13 cellular contexts compared by ENCODE assay signal in genomic region chr17:50205111-50205821, GRCh38. TPM values are rescaled to one million over a fixed set of nuclear protein-coding genes. Genes with fewer than 3 reads are reported as not detected.
DNase-seq lines count a peak whose midpoint lies in the region; ATAC-seq and TF ChIP-seq lines count a peak whose summit lies in the region.
"Had no signal": no experiment of that assay in that cellular context is flagged by ENCODE, and none has a peak within 500 bp of the region (broad histone marks: within the 10 kb centered on the region; RNA-seq: fewer than 3 reads in every experiment).

No MANE protein-coding gene starts in this region.

- 55% methylated on average over 9 of the region's 9 CpGs for WGBS in hepatocyte (ENCODE audit: low lambda C conversion rate, missing lambda C conversion rate)

- DNase-seq in CD14-positive monocyte (ENCODE audit: low spot score), result peak; percentile 5
- DNase-seq in ascending aorta (ENCODE audit: low spot score in 2 of 2), result no peak
- DNase-seq in hepatocyte (ENCODE audit: low spot score), result no peak
- peak; percentile 67 for DNase-seq in sciatic nerve (ENCODE audit: low spot score)
- no peak for DNase-seq in ACHN
- DNase-seq in activated CD4-positive, alpha-beta T cell treated with anti-CD3 and anti-CD28 coated beads, Interleukin-2, amount 10 ng/mL, durations not matched to agents 7 days and 5 days, result no peak
- no peak for DNase-seq in SHP77 treated with DMSO at 0.1 percent for 48 hours (lab: John Stamatoyannopoulos, UW)
- DNase-seq in NCI-H2107 (lab: John Stamatoyannopoulos, UW), result no peak
- DNase-seq: activated B cell treated with CpG ODN at 0.5 μM for 24 hours, NCI-H526 had no signal

- no peak overlapping the region for H2AFZ ChIP-seq in hepatocyte

- H3K4me3 Mint-ChIP-seq in CD14-positive monocyte, result no peak overlapping the region
- no peak overlapping the region for H3K4me3 Mint-ChIP-seq in activated CD4-positive, alpha-beta T cell treated with anti-CD3 and anti-CD28 coated beads, Interleukin-2, amount 10 ng/mL, durations not matched to agents 7 days and 5 days
- H3K4me3 Mint-ChIP-seq: activated B cell treated with CpG ODN at 0.5 μM for 24 hours had no signal

- in situ Hi-C loops in ACHN (cut with HindIII; ENCODE audit: low pct_ligation_motif_present, low pct_unique_long_range_greater_than_20kb, low sequenced_read_pairs), result no loop called here

- H3K36me3 ChIP-seq in ascending aorta (no peaks in the 10 kb centered on the region), hepatocyte (replicated peaks; ENCODE audit: insufficient read depth, low read depth) (no peaks in the 10 kb centered on the region)
- H3K36me3 ChIP-seq: cardiac muscle cell had no signal

- peaks cover 15% of the 10 kb centered on the region for H3K4me1 Mint-ChIP-seq in CD14-positive monocyte
- H3K4me1 Mint-ChIP-seq in activated CD4-positive, alpha-beta T cell treated with anti-CD3 and anti-CD28 coated beads, Interleukin-2, amount 10 ng/mL, durations not matched to agents 7 days and 5 days, result peaks cover 14% of the 10 kb centered on the region

- CTCF ChIA-PET in activated CD4-positive, alpha-beta T cell treated with anti-CD3 and anti-CD28 coated beads, Interleukin-2, amount 10 ng/mL, durations not matched to agents 7 days and 5 days (lab: Charles Lee), result interaction anchor here (1.0 to 7.3 kb wide), 6 partner anchors 16 to 111 kb away, joined by 3 to 133 read pairs (median 4); no protein-coding TSS in a partner anchor

- POLR2A ChIA-PET in activated CD4-positive, alpha-beta T cell treated with anti-CD3 and anti-CD28 coated beads, Interleukin-2, amount 10 ng/mL, durations not matched to agents 7 days and 5 days (lab: Charles Lee), result no interaction called here

- no peak for TF ChIP-seq CTCF in CD14-positive monocyte (IDR thresholded peaks at IDR 0.05)
- TF ChIP-seq CTCF in ascending aorta (IDR thresholded peaks at IDR 0.05), result no peak
- TF ChIP-seq CTCF in hepatocyte (IDR thresholded peaks at IDR 0.05; ENCODE audit: poor library complexity), result no peak

- peaks cover 5 to 7% of the 10 kb centered on the region in 2 donors for H3K36me3 Mint-ChIP-seq in CD14-positive monocyte
- no peaks in the 10 kb centered on the region for H3K36me3 Mint-ChIP-seq in activated CD4-positive, alpha-beta T cell treated with anti-CD3 and anti-CD28 coated beads, Interleukin-2, amount 10 ng/mL, durations not matched to agents 7 days and 5 days (ENCODE audit: low read depth)

- peaks cover 6 to 27% of the 10 kb centered on the region in 2 donors for H3K4me1 ChIP-seq in ascending aorta
- H3K4me1 ChIP-seq in hepatocyte (ENCODE audit: insufficient read depth), result peaks cover 54% of the 10 kb centered on the region

- H3K27me3 Mint-ChIP-seq in CD14-positive monocyte (ENCODE audit: low read depth in 3 of 3), result peaks cover 54 to 77% (median 66%) of the 10 kb centered on the region in 3 donors
- peaks cover 55% of the 10 kb centered on the region for H3K27me3 Mint-ChIP-seq in activated CD4-positive, alpha-beta T cell treated with anti-CD3 and anti-CD28 coated beads, Interleukin-2, amount 10 ng/mL, durations not matched to agents 7 days and 5 days

- H3K9me3 ChIP-seq in ascending aorta (no peaks in the 10 kb centered on the region), hepatocyte (ENCODE audit: low read depth) (no peaks in the 10 kb centered on the region)

- peaks cover 5% of the 10 kb centered on the region for H3K79me2 ChIP-seq in hepatocyte

- no peaks in the 10 kb centered on the region for H3K27me3 ChIP-seq in ascending aorta
- H3K27me3 ChIP-seq in hepatocyte, result peaks cover 4% of the 10 kb centered on the region

- no peaks in the 10 kb centered on the region for H4K20me1 ChIP-seq in hepatocyte (ENCODE audit: insufficient read depth, poor library complexity, severe bottlenecking)

- no peaks in the 10 kb centered on the region for H3K9me2 ChIP-seq in hepatocyte (replicated peaks; ENCODE audit: insufficient read depth)

- H3K27ac ChIP-seq in ascending aorta (peak overlapping the region; percentile 54 to 69), hepatocyte (peak overlapping the region; percentile 88)
- H3K27ac ChIP-seq: cardiac muscle cell had no signal

- H3K27ac Mint-ChIP-seq in CD14-positive monocyte, result no peak overlapping the region
- H3K27ac Mint-ChIP-seq in activated CD4-positive, alpha-beta T cell treated with anti-CD3 and anti-CD28 coated beads, Interleukin-2, amount 10 ng/mL, durations not matched to agents 7 days and 5 days, result no peak overlapping the region
- H3K27ac Mint-ChIP-seq: activated B cell treated with CpG ODN at 0.5 μM for 24 hours had no signal

- intact Hi-C loops in CD14-positive monocyte (cut with micrococcal nuclease) (no loop called here), ascending aorta (cut with DNase I) (no loop called here), sciatic nerve (cut with DNase I) (no loop called here)

- peak overlapping the region; percentile 18 for H3K4me2 ChIP-seq in hepatocyte

- H3K9me3 Mint-ChIP-seq in CD14-positive monocyte, result peaks cover 0 to 9% (median 6%) of the 10 kb centered on the region in 7 donors
- no peaks in the 10 kb centered on the region for H3K9me3 Mint-ChIP-seq in activated CD4-positive, alpha-beta T cell treated with anti-CD3 and anti-CD28 coated beads, Interleukin-2, amount 10 ng/mL, durations not matched to agents 7 days and 5 days
- H3K9me3 Mint-ChIP-seq: activated B cell treated with CpG ODN at 0.5 μM for 24 hours had no signal

- no peak for ATAC-seq in sciatic nerve

- H3K4me3 ChIP-seq in ascending aorta (no peak overlapping the region), hepatocyte (no peak overlapping the region)
- H3K4me3 ChIP-seq: cardiac muscle cell had no signal

RNA-seq across cellular contexts. Expression of gene COL1A1, which starts 3.8 kb away (rescaled TPM):
- polyA plus RNA-seq in CD14-positive monocyte, result not detected
- total RNA-seq in ascending aorta, result 547 TPM
- total RNA-seq in hepatocyte, result 351 and 1,063 TPM in 2 replicates
- 5,822 and 6,071 TPM in 2 replicates for polyA plus RNA-seq in hepatocyte
- total RNA-seq in sciatic nerve, result 262 TPM
- total RNA-seq in activated CD4-positive, alpha-beta T cell treated with anti-CD3 and anti-CD28 coated beads, Interleukin-2, amount 10 ng/mL, durations not matched to agents 7 days and 5 days, result under 1 TPM; 0.31 to 0.55 TPM

RNA-seq across cellular contexts. Expression of gene SGCA, which starts 39.5 kb away (rescaled TPM):
- polyA plus RNA-seq in CD14-positive monocyte (under 1 TPM; 0.53 to 0.89 TPM), hepatocyte (0.83 and 2.2 TPM in 2 replicates)
- total RNA-seq in ascending aorta (78.5 TPM), hepatocyte (0.37 TPM in 1 of 2 replicates, not detected in the other), sciatic nerve (3.5 TPM)
- not detected for total RNA-seq in activated CD4-positive, alpha-beta T cell treated with anti-CD3 and anti-CD28 coated beads, Interleukin-2, amount 10 ng/mL, durations not matched to agents 7 days and 5 days
- total RNA-seq: renal cortical epithelial cell, SK-MEL-5 had no signal

RNA-seq across cellular contexts. Expression of gene PPP1R9B, which starts 54.8 kb away (rescaled TPM):
- 1 to 10 TPM in 1 of 2 donors, under 1 TPM in 1; 0.61 to 1.3 TPM for polyA plus RNA-seq in CD14-positive monocyte
- 63.5 TPM for total RNA-seq in ascending aorta
- 22.5 and 26.2 TPM in 2 replicates for total RNA-seq in hepatocyte
- 5.1 and 6.7 TPM in 2 replicates for polyA plus RNA-seq in hepatocyte
- total RNA-seq in sciatic nerve, result 58.8 TPM
- total RNA-seq in activated CD4-positive, alpha-beta T cell treated with anti-CD3 and anti-CD28 coated beads, Interleukin-2, amount 10 ng/mL, durations not matched to agents 7 days and 5 days, result 100 to 1,000 TPM; 110 to 117 TPM

Comparison
In these comparisons a context has a peak if more than half of its experiments do, and no peak if none do; other contexts are left out.
1. DNase-seq: peak in CD14-positive monocyte (single experiment) and sciatic nerve (single experiment); none in ascending aorta (0 of 2), hepatocyte (single experiment), ACHN (single experiment), activated CD4-positive, alpha-beta T cell treated with anti-CD3 and anti-CD28 coated beads, Interleukin-2, amount 10 ng/mL, durations not matched to agents 7 days and 5 days (single experiment), SHP77 treated with DMSO at 0.1 percent for 48 hours (single experiment) and NCI-H2107 (single experiment).
2. RNA of gene COL1A1, which starts 3.8 kb away (total RNA-seq): 351 to 1,063 TPM in hepatocyte, 547 TPM in ascending aorta (single experiment) and 262 TPM in sciatic nerve (single experiment); 0.31 to 0.55 TPM in activated CD4-positive, alpha-beta T cell treated with anti-CD3 and anti-CD28 coated beads, Interleukin-2, amount 10 ng/mL, durations not matched to agents 7 days and 5 days; every median in the first group is over 100 times any median in the second.
3. RNA of gene SGCA, which starts 39.5 kb away (total RNA-seq): 78.5 TPM in ascending aorta (single experiment); 3.5 TPM in sciatic nerve (single experiment), 0.37 TPM in hepatocyte and not detected in activated CD4-positive, alpha-beta T cell treated with anti-CD3 and anti-CD28 coated beads, Interleukin-2, amount 10 ng/mL, durations not matched to agents 7 days and 5 days; every median in the first group is over 10 times any median in the second.